8 cellular contexts compared by ENCODE assay signal in the genomic region with DNA sequence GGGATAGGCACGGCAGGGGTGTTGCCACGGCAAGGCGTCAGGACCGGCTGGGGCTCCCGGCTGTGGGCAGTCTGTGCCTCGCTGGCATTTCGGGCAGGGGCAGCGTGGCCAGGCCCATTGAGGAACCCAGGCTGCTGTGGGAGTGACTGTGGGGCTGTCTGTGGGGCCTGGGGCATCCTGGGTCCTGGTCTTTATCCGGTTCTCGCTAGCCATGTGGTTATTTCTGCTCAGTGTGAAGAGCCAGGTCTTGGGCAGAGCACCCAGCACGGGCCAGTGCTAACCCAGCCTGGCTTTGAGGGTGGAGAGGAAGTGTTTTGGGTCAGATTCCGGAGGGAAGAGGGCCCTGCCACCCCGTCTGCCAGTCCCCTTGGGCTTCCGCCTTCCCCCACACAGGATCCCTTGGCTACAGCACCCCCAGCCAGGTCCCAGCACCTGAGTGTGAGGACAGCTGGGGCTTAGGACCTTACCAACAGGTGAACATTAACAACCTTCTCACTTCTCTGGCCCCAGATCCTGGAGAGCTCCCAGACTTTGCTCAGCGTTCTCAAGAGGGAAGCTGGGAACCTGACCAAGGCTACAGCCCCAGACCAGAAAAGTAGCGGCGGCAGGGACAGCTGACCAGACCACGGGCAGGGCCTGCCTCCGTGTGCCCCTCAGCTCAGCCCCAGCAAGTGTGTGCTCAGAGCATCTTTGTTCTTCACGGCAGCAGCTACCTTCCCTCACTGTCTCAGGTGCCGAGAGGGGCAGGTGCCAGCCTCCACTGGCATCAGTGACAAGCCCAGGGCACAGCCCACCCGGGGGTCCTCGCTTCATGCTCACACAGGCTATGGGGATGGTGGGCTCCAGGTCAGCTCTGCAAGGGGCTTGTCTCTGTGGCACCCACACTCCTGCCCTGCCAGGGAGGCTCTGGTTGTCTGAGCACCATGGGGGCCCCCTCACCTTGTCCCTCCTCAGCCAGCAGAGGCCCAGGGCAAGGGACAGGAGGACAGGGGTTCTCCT. TPM values are rescaled to one million over a fixed set of nuclear protein-coding genes. Genes with fewer than 3 reads are reported as not detected.
DNase-seq lines count a peak whose midpoint lies in the region; ATAC-seq and TF ChIP-seq lines count a peak whose summit lies in the region.

No MANE protein-coding gene starts in this region.

- no peaks in the 10 kb centered on the region for H3K9me3 Mint-ChIP-seq in progenitor cell of endocrine pancreas (ENCODE audit: low read depth)

- DNase-seq in Peyer's patch (no peak), esophagus muscularis mucosa (ENCODE audit: extremely low spot score) (no peak), progenitor cell of endocrine pancreas (ENCODE audit: low spot score, unreplicated experiment) (no peak)
- no peak for DNase-seq in stimulated activated CD4-positive, alpha-beta T cell treated with anti-CD3 and anti-CD28 coated beads, Interleukin-4, amount 100 ng/mL, for 24 hours

- H3K27me3 ChIP-seq in Peyer's patch, result no peaks in the 10 kb centered on the region
- H3K27me3 ChIP-seq in esophagus muscularis mucosa, result no peaks in the 10 kb centered on the region

- TF ChIP-seq CTCF in Peyer's patch (IDR thresholded peaks at IDR 0.05), result no peak
- no peak for TF ChIP-seq CTCF in esophagus muscularis mucosa (IDR thresholded peaks at IDR 0.05)
- no peak for TF ChIP-seq CTCF in progenitor cell of endocrine pancreas (IDR thresholded peaks at IDR 0.05; ENCODE audit: unreplicated experiment)

- 67% methylated on average over 1 of the region's 23 CpGs for WGBS in esophagus muscularis mucosa

- peaks cover 15% of the 10 kb centered on the region for H3K4me1 Mint-ChIP-seq in progenitor cell of endocrine pancreas (ENCODE audit: low read depth)

- peaks cover 12 to 65% (median 26%) of the 10 kb centered on the region in 4 donors for H3K4me1 ChIP-seq in Peyer's patch
- H3K4me1 ChIP-seq in esophagus muscularis mucosa, result peaks cover 47 to 81% (median 56%) of the 10 kb centered on the region in 4 donors

- H3K4me3 ChIP-seq in GM08714 (ENCODE audit: low read length) (peak overlapping the region; percentile 80; the same call in 1 of the 2 replicates), Peyer's patch (peak overlapping the region; percentile 68 to 100 (median 88)), esophagus muscularis mucosa (peak overlapping the region; percentile 90 to 98 (median 94))

- H3K36me3 Mint-ChIP-seq in progenitor cell of endocrine pancreas (ENCODE audit: insufficient read depth), result no peaks in the 10 kb centered on the region

- H3K27me3 Mint-ChIP-seq in progenitor cell of endocrine pancreas, result no peaks in the 10 kb centered on the region

- no peak for TF ChIP-seq EP300 in esophagus muscularis mucosa (IDR thresholded peaks at IDR 0.05)

- H3K27ac ChIP-seq in Peyer's patch (peak overlapping the region; percentile 94 to 100 (median 97)), esophagus muscularis mucosa (replicated peaks in 1 of 4) (peak overlapping the region; percentile 94 to 99 (median 98))

- no peak for TF ChIP-seq POLR2A in Peyer's patch (IDR thresholded peaks at IDR 0.05)
- no peak for TF ChIP-seq POLR2A in esophagus muscularis mucosa (IDR thresholded peaks at IDR 0.05; ENCODE audit: low read depth)

- H3K36me3 ChIP-seq in Peyer's patch, result peaks cover 0 to 52% (median 0%) of the 10 kb centered on the region in 3 donors
- peaks cover 19 to 55% (median 46%) of the 10 kb centered on the region in 4 donors for H3K36me3 ChIP-seq in esophagus muscularis mucosa

- H3K4me3 Mint-ChIP-seq in progenitor cell of endocrine pancreas (ENCODE audit: low read depth), result peak overlapping the region; percentile 92

- H3K9me3 ChIP-seq in Peyer's patch, result no peaks in the 10 kb centered on the region
- H3K9me3 ChIP-seq in esophagus muscularis mucosa, result no peaks in the 10 kb centered on the region

- intact Hi-C loops in esophagus muscularis mucosa (cut with DNase I), result loop anchor here (5.0 kb wide), 1 partner anchor 33 kb away; a partner anchor contains a TSS

- ATAC-seq in GM21390 (IDR thresholded peaks at IDR 0.05; ENCODE audit: unreplicated experiment) (no peak), HG03135 (IDR thresholded peaks at IDR 0.05; ENCODE audit: unreplicated experiment) (no peak), HG02970 (IDR thresholded peaks at IDR 0.05; ENCODE audit: low FRiP score, unreplicated experiment) (no peak)

- peak overlapping the region; percentile 98 for H3K27ac Mint-ChIP-seq in progenitor cell of endocrine pancreas

RNA-seq across cellular contexts. Expression of a gene that starts 1.1 kb away (rescaled TPM):
- total RNA-seq in Peyer's patch, result 10 to 100 TPM; 58.6 to 82.0 (median 71.6) TPM
- total RNA-seq in esophagus muscularis mucosa, result 10 to 100 TPM; 58.2 to 99.5 (median 76.7) TPM
- 52.5 and 59.1 TPM in 2 replicates for total RNA-seq in progenitor cell of endocrine pancreas

RNA-seq across cellular contexts. Expression of a gene that starts 1.2 kb away (rescaled TPM):
- total RNA-seq in Peyer's patch (100 to 1,000 TPM in 2 of 4 donors, 10 to 100 TPM in 2; 37.7 to 118 (median 78.7) TPM), esophagus muscularis mucosa (10 to 100 TPM; 18.7 to 28.7 (median 25.1) TPM), progenitor cell of endocrine pancreas (73.2 and 74.3 TPM in 2 replicates)

RNA-seq across cellular contexts. Expression of a gene that starts 10.9 kb away (rescaled TPM):
- 100 to 1,000 TPM in 3 of 4 donors, 10 to 100 TPM in 1; 28.1 to 167 (median 130) TPM for total RNA-seq in Peyer's patch
- 10 to 100 TPM in 1 of 4 donors, 1 to 10 TPM in 3; 4.1 to 12.6 (median 7.7) TPM for total RNA-seq in esophagus muscularis mucosa
- total RNA-seq in progenitor cell of endocrine pancreas, result 18.8 and 20.7 TPM in 2 replicates

RNA-seq across cellular contexts. Expression of a gene that starts 15.9 kb away (rescaled TPM):
- total RNA-seq in Peyer's patch, result 10 to 100 TPM; 11.6 to 33.5 (median 27.6) TPM
- 10 to 100 TPM; 28.8 to 45.8 (median 34.8) TPM for total RNA-seq in esophagus muscularis mucosa
- 35.2 and 36.2 TPM in 2 replicates for total RNA-seq in progenitor cell of endocrine pancreas

RNA-seq across cellular contexts. Expression of a gene that starts 15.9 kb away (rescaled TPM):
- total RNA-seq in Peyer's patch (10 to 100 TPM; 16.3 to 39.2 (median 25.1) TPM), esophagus muscularis mucosa (10 to 100 TPM in 1 of 4 donors, 1 to 10 TPM in 3; 6.5 to 12.3 (median 8.0) TPM), progenitor cell of endocrine pancreas (35.1 and 37.4 TPM in 2 replicates)
